Comparison of ENCODE assay signal across 2 cellular contexts in genomic region chr6:160388922-160389321, GRCh38.
TF ChIP-seq lines count a peak whose summit lies in the region.

No MANE protein-coding gene starts in this region.

TF ChIP-seq in K562, 482 proteins besides CTCF, POLR2A, EP300 and RAD21:
- peak; percentile 76 for TF ChIP-seq ATF3 (IDR thresholded peaks at IDR 0.05)
- no peak for TF ChIP-seq ATF3 (CRISPR knock-in tag; conservative IDR thresholded peaks at IDR 0.05)
- TF ChIP-seq ZNF146 (CRISPR knock-in tag; IDR thresholded peaks at IDR 0.05; ENCODE audit: unreplicated experiment): no peak
- TF ChIP-seq CEBPG (CRISPR knock-in tag; IDR thresholded peaks at IDR 0.05): no peak
- TF ChIP-seq CEBPG (tag; conservative IDR thresholded peaks at IDR 0.05 in 1 of 2, IDR thresholded peaks at IDR 0.05 in 1 of 2): peak; percentile 48 to 59; a peak in 2 of 4 replicates

TF ChIP-seq in SK-N-SH treated with all-trans-retinoic acid at 6 μM for 48 hours, 23 proteins besides CTCF, POLR2A, EP300 and RAD21 (continued from another document):
- no peak for TF ChIP-seq PATZ1 (CRISPR knock-in tag; IDR thresholded peaks at IDR 0.05; ENCODE audit: borderline replicate concordance)
- TF ChIP-seq CSDC2 (CRISPR knock-in tag; IDR thresholded peaks at IDR 0.05): no peak
- TF ChIP-seq POU6F1 (CRISPR knock-in tag; IDR thresholded peaks at IDR 0.05; ENCODE audit: borderline replicate concordance, low read depth): no peak
- TF ChIP-seq ESRRG (CRISPR knock-in tag; IDR thresholded peaks at IDR 0.05): no peak
- no peak for TF ChIP-seq CREB5 (CRISPR knock-in tag; IDR thresholded peaks at IDR 0.05; ENCODE audit: low read depth)
- no peak for TF ChIP-seq ZNF70 (CRISPR knock-in tag; IDR thresholded peaks at IDR 0.05)
- TF ChIP-seq ARNTL (CRISPR knock-in tag; IDR thresholded peaks at IDR 0.05; ENCODE audit: borderline replicate concordance, low read depth): no peak
- TF ChIP-seq ZFP30 (CRISPR knock-in tag; IDR thresholded peaks at IDR 0.05): no peak
- TF ChIP-seq RARB (CRISPR knock-in tag; IDR thresholded peaks at IDR 0.05): no peak
- no peak for TF ChIP-seq TCF4 (CRISPR knock-in tag; IDR thresholded peaks at IDR 0.05; ENCODE audit: borderline replicate concordance)
- no peak for TF ChIP-seq ZFP3 (CRISPR knock-in tag; IDR thresholded peaks at IDR 0.05)
- no peak for TF ChIP-seq TOX (CRISPR knock-in tag; IDR thresholded peaks at IDR 0.05; ENCODE audit: borderline replicate concordance)
- TF ChIP-seq CSRNP3 (CRISPR knock-in tag; IDR thresholded peaks at IDR 0.05): no peak
